2 cellular contexts compared by ENCODE assay signal in genomic region chr6:160379464-160379863, GRCh38.
A peak's percentile ranks its signal among the peaks of the same experiment; 100 is the strongest.
TF ChIP-seq lines count a peak whose summit lies in the region.

No MANE protein-coding gene starts in this region.

TF ChIP-seq in A549, 52 proteins besides CTCF, POLR2A, EP300 and RAD21 (continues in another document):
- TF ChIP-seq HMGXB4 (CRISPR knock-in tag; IDR thresholded peaks at IDR 0.05; ENCODE audit: borderline replicate concordance) (no peak), MAX (IDR thresholded peaks at IDR 0.05) (no peak), PHF8 (IDR thresholded peaks at IDR 0.05; ENCODE audit: borderline replicate concordance, low read depth) (no peak), ATOH8 (CRISPR knock-in tag; IDR thresholded peaks at IDR 0.05; ENCODE audit: low read depth) (no peak), NFE2L2 (conservative IDR thresholded peaks at IDR 0.05; ENCODE audit: low read length) (no peak), CBX8 (IDR thresholded peaks at IDR 0.05) (no peak), JUNB (IDR thresholded peaks at IDR 0.05) (peak; percentile 63), CHD2 (IDR thresholded peaks at IDR 0.05; ENCODE audit: low read length, partially characterized antibody) (no peak), NR3C1 (IDR thresholded peaks at IDR 0.05) (no peak), BHLHE40 (IDR thresholded peaks at IDR 0.05; ENCODE audit: low read depth, low read length) (no peak), ZNF302 (CRISPR knock-in tag; IDR thresholded peaks at IDR 0.05) (no peak), TFCP2L1 (CRISPR knock-in tag; IDR thresholded peaks at IDR 0.05) (no peak), RCOR1 (IDR thresholded peaks at IDR 0.05; ENCODE audit: low read depth, low read length) (no peak), ELK1 (IDR thresholded peaks at IDR 0.05; ENCODE audit: low read depth, low read length) (no peak), GATA3 (IDR thresholded peaks at IDR 0.05; ENCODE audit: borderline replicate concordance) (no peak), CBX2 (IDR thresholded peaks at IDR 0.05; ENCODE audit: borderline replicate concordance, low read depth) (no peak), USF2 (IDR thresholded peaks at IDR 0.05) (no peak), CHD4 (IDR thresholded peaks at IDR 0.05; ENCODE audit: borderline replicate concordance) (no peak), HOXA7 (CRISPR knock-in tag; IDR thresholded peaks at IDR 0.05) (no peak), ZFP36 (IDR thresholded peaks at IDR 0.05; ENCODE audit: borderline replicate concordance, partially characterized antibody) (no peak), CEBPB (IDR thresholded peaks at IDR 0.05) (peak in 1 of 2 experiments; percentile 63; a peak in 2 of 4 replicates), RFX5 (IDR thresholded peaks at IDR 0.05) (no peak), POLR2AphosphoS2 (conservative IDR thresholded peaks at IDR 0.05; ENCODE audit: low read length) (no peak), HDAC2 (IDR thresholded peaks at IDR 0.05) (no peak), PBX3 (IDR thresholded peaks at IDR 0.05) (no peak), HES2 (IDR thresholded peaks at IDR 0.05) (no peak), FOSL2 (IDR thresholded peaks at IDR 0.05) (peak; percentile 58), FOSL2 (CRISPR knock-in tag; IDR thresholded peaks at IDR 0.05) (peak; percentile 88), FOXS1 (CRISPR knock-in tag; IDR thresholded peaks at IDR 0.05) (no peak), RNF2 (IDR thresholded peaks at IDR 0.05; ENCODE audit: borderline replicate concordance, low read depth) (no peak), HOXB13 (CRISPR knock-in tag; IDR thresholded peaks at IDR 0.05; ENCODE audit: low read depth) (no peak), HEYL (CRISPR knock-in tag; IDR thresholded peaks at IDR 0.05) (no peak), MAFK (IDR thresholded peaks at IDR 0.05; ENCODE audit: partially characterized antibody) (peak; percentile 7), KDM5A (IDR thresholded peaks at IDR 0.05) (no peak)

TF ChIP-seq in IMR-90, 13 proteins besides CTCF, POLR2A, EP300 and RAD21:
- TF ChIP-seq CEBPB (IDR thresholded peaks at IDR 0.05; ENCODE audit: low read depth, low read length) (peak; percentile 23; the same call in 1 of the 2 replicates), MXI1 (IDR thresholded peaks at IDR 0.05; ENCODE audit: borderline replicate concordance, low read depth, low read length) (no peak)
